ENCODE assay signal across 8 cellular contexts in the genomic region with DNA sequence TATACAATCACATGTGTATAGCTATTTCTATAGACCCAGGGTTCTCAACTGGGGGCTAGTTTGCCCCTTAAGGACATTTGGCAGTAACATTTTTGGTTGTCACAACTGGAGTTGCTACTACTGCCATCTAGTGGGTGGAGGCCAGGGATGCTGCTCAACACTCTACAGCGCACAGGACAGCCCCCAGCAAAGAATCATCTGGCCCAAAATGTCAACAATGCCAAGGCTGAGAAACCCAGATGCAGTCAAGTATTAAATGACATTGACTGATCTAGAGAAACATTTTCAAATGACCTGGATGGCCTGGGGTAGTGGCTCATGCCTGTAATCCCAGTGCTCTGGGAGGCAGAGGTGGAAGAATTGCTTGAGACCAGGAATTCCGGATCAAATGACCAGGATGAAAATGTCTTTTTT. TPM values are rescaled to one million over a fixed set of nuclear protein-coding genes. Genes with fewer than 3 reads are reported as not detected.
DNase-seq lines count a peak whose midpoint lies in the region; ATAC-seq and TF ChIP-seq lines count a peak whose summit lies in the region.

No MANE protein-coding gene starts in this region.

- H3K36me3 Mint-ChIP-seq in activated T-cell treated with anti-CD3 and anti-CD28 coated beads, Interleukin-2, amount 50 U/mL, for 24 hours (ENCODE audit: low read depth) = peaks cover 49% of the 10 kb centered on the region

- H4K20me1 ChIP-seq in PC-3 (ENCODE audit: low read length) = no peaks in the 10 kb centered on the region

- no peak overlapping the region for H3K9ac ChIP-seq in PC-3 (ENCODE audit: low read length)

- peaks cover 63% of the 10 kb centered on the region for H3K4me1 Mint-ChIP-seq in activated T-cell treated with anti-CD3 and anti-CD28 coated beads, Interleukin-2, amount 50 U/mL, for 24 hours (ENCODE audit: low read depth)

- TF ChIP-seq CTCF in PC-3 (conservative IDR thresholded peaks at IDR 0.05; ENCODE audit: low read depth, low read length) = peak; percentile 91

- no peak overlapping the region for H2AFZ ChIP-seq in PC-3 (ENCODE audit: low read length)

- H3K27me3 ChIP-seq in PC-3 (ENCODE audit: low read length) = no peaks in the 10 kb centered on the region

- H3K9me2 ChIP-seq in PC-3 (replicated peaks; ENCODE audit: low read length) = no peaks in the 10 kb centered on the region

- no TSS peak for BruUV-seq in PC-3 (replicated peaks; lab: Mats Ljungman, UMichigan)

- CTCF ChIA-PET in PC-3 (lab: Charles Lee) = interaction anchor here (0.7 kb wide), 1 partner anchor 48 kb away, joined by 5 read pairs; no protein-coding TSS in a partner anchor

- no peak overlapping the region for H3K27ac ChIP-seq in PC-3 (ENCODE audit: low read length)

- peaks cover 78% of the 10 kb centered on the region for H3K79me2 ChIP-seq in PC-3 (ENCODE audit: low read length)

- peak; percentile 63 for DNase-seq in activated gamma-delta T cell treated with Interleukin-2 at 50 U/mL for 16 hours
- DNase-seq in activated gamma-delta T cell (lab: John Stamatoyannopoulos, UW) = no peak
- peak; percentile 78 for DNase-seq in PC-3
- peak; percentile 78 for DNase-seq in activated T-cell treated with anti-CD3 and anti-CD28 coated beads, Interleukin-2, amount 50 U/mL, for 24 hours
- DNase-seq in foreskin melanocyte = peak; percentile 38
- peak; percentile 24 to 43 for DNase-seq in stimulated activated CD4-positive, alpha-beta T cell treated with anti-CD3 and anti-CD28 coated beads, Interleukin-1b, Interleukin-23, amount 100 ng/mL, for 1 hour (ENCODE audit: low read depth in 2 of 2)
- DNase-seq in occipital lobe (lab: John Stamatoyannopoulos, UW) = no peak

- H3K9me3 Mint-ChIP-seq in activated T-cell treated with anti-CD3 and anti-CD28 coated beads, Interleukin-2, amount 50 U/mL, for 24 hours = no peaks in the 10 kb centered on the region

- POLR2A ChIA-PET in PC-3 (lab: Charles Lee; ENCODE audit: unreplicated experiment) = interaction anchor here (0.6 kb wide), 1 partner anchor 46 kb away, joined by 5 read pairs; no protein-coding TSS in a partner anchor

- H3F3A ChIP-seq in PC-3 (ENCODE audit: low read length, unreplicated experiment) = peaks cover 18% of the 10 kb centered on the region

- no peaks in the 10 kb centered on the region for H3K9me3 ChIP-seq in PC-3 (ENCODE audit: low read length)

- peaks cover 15% of the 10 kb centered on the region for H3K36me3 ChIP-seq in PC-3 (ENCODE audit: low read depth, low read length)

- peak; percentile 53 for ATAC-seq in HG03097 (IDR thresholded peaks at IDR 0.05; ENCODE audit: low FRiP score, unreplicated experiment)
- no peak for ATAC-seq in PC-3

- intact Hi-C loops in PC-3 (cut with micrococcal nuclease) = loop anchor here (5.0 to 10.0 kb wide), 2 partner anchors 317 to 370 kb away; a partner anchor contains a TSS

- H3K27ac Mint-ChIP-seq in activated T-cell treated with anti-CD3 and anti-CD28 coated beads, Interleukin-2, amount 50 U/mL, for 24 hours = peak overlapping the region; percentile 74

- H3K27me3 Mint-ChIP-seq in activated T-cell treated with anti-CD3 and anti-CD28 coated beads, Interleukin-2, amount 50 U/mL, for 24 hours = no peaks in the 10 kb centered on the region

- H3K4me2 ChIP-seq in PC-3 (ENCODE audit: low read length) = 0 out of 2 replicates have a peak overlapping the region, but pooled peaks have one; percentile 16

- H3K4me3 Mint-ChIP-seq in activated T-cell treated with anti-CD3 and anti-CD28 coated beads, Interleukin-2, amount 50 U/mL, for 24 hours = no peak overlapping the region

- peaks cover 64% of the 10 kb centered on the region for H3K4me1 ChIP-seq in PC-3 (ENCODE audit: insufficient read depth, low read length)

- H3K4me3 ChIP-seq in PC-3 (ENCODE audit: low read length) = no peak overlapping the region

RNA-seq across cellular contexts. Expression of a gene that starts 5.8 kb away (rescaled TPM):
- total RNA-seq in PC-3 (2014; rRNA removed) (166 and 203 TPM in 2 replicates), occipital lobe (415 TPM)

RNA-seq across cellular contexts. Expression of a gene that starts 38.6 kb away (rescaled TPM):
- total RNA-seq in PC-3 (2014; rRNA removed) = 86.4 and 100 TPM in 2 replicates
- total RNA-seq in occipital lobe = 25.7 TPM

RNA-seq across cellular contexts. Expression of a gene that starts 48.7 kb away (rescaled TPM):
- total RNA-seq in PC-3 (2014; rRNA removed) (60.8 and 68.8 TPM in 2 replicates), occipital lobe (15.4 TPM)

Comparison
In these comparisons a context has a peak if more than half of its experiments do, and no peak if none do; other contexts are left out.
1. DNase-seq: peak in activated gamma-delta T cell treated with Interleukin-2 at 50 U/mL for 16 hours (single experiment), PC-3 (single experiment), activated T-cell treated with anti-CD3 and anti-CD28 coated beads, Interleukin-2, amount 50 U/mL, for 24 hours (single experiment), foreskin melanocyte (single experiment) and stimulated activated CD4-positive, alpha-beta T cell treated with anti-CD3 and anti-CD28 coated beads, Interleukin-1b, Interleukin-23, amount 100 ng/mL, for 1 hour (2 of 2); none in activated gamma-delta T cell (single experiment) and occipital lobe (single experiment).